3 cellular contexts compared by ENCODE assay signal in the genomic region with DNA sequence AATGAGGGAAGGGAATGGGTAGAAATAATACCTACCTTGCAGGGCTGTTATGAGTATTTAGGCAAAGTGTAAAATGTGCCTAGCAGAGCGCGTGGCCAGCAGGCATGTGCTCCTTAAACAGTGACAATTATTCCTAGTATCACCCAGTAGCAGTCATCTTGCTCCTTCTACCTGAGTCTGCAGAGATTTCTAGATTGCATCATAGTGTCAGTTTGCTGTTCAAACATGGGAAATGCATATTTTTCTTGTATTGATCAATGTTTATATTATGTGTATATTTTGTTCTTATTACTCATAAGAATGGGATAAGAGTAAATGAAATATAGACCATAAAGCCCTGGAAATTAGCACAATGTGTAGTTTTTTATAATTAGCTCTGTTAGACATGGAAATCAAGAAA.
TF ChIP-seq lines count a peak whose summit lies in the region.

No MANE protein-coding gene starts in this region.

TF ChIP-seq in A549, 52 proteins besides CTCF, POLR2A, EP300 and RAD21 (continued from another document):
- TF ChIP-seq HOXB13 (CRISPR knock-in tag; IDR thresholded peaks at IDR 0.05; ENCODE audit: low read depth) (no peak), EHF (CRISPR knock-in tag; IDR thresholded peaks at IDR 0.05) (no peak), CEBPB (IDR thresholded peaks at IDR 0.05) (0 out of 4 replicates have a peak, but pooled peaks of 1 of the 2 experiments have one; percentile 9)
TF ChIP-seq in A549: peak in this region for 1.

TF ChIP-seq in GM23338, 12 proteins besides CTCF, POLR2A, EP300 and RAD21 (continued from another document and continues in another):
- TF ChIP-seq EZH2phosphoT487 (IDR thresholded peaks at IDR 0.05; ENCODE audit: unreplicated experiment) (no peak), ZNF114 (CRISPR knock-in tag; IDR thresholded peaks at IDR 0.05) (no peak), STAT1 (IDR thresholded peaks at IDR 0.05; ENCODE audit: unreplicated experiment) (no peak), ZNF331 (CRISPR knock-in tag; IDR thresholded peaks at IDR 0.05; ENCODE audit: low read depth) (no peak), JUNB (IDR thresholded peaks at IDR 0.05; ENCODE audit: unreplicated experiment) (no peak)
- TF ChIP-seq, protein P1, sequence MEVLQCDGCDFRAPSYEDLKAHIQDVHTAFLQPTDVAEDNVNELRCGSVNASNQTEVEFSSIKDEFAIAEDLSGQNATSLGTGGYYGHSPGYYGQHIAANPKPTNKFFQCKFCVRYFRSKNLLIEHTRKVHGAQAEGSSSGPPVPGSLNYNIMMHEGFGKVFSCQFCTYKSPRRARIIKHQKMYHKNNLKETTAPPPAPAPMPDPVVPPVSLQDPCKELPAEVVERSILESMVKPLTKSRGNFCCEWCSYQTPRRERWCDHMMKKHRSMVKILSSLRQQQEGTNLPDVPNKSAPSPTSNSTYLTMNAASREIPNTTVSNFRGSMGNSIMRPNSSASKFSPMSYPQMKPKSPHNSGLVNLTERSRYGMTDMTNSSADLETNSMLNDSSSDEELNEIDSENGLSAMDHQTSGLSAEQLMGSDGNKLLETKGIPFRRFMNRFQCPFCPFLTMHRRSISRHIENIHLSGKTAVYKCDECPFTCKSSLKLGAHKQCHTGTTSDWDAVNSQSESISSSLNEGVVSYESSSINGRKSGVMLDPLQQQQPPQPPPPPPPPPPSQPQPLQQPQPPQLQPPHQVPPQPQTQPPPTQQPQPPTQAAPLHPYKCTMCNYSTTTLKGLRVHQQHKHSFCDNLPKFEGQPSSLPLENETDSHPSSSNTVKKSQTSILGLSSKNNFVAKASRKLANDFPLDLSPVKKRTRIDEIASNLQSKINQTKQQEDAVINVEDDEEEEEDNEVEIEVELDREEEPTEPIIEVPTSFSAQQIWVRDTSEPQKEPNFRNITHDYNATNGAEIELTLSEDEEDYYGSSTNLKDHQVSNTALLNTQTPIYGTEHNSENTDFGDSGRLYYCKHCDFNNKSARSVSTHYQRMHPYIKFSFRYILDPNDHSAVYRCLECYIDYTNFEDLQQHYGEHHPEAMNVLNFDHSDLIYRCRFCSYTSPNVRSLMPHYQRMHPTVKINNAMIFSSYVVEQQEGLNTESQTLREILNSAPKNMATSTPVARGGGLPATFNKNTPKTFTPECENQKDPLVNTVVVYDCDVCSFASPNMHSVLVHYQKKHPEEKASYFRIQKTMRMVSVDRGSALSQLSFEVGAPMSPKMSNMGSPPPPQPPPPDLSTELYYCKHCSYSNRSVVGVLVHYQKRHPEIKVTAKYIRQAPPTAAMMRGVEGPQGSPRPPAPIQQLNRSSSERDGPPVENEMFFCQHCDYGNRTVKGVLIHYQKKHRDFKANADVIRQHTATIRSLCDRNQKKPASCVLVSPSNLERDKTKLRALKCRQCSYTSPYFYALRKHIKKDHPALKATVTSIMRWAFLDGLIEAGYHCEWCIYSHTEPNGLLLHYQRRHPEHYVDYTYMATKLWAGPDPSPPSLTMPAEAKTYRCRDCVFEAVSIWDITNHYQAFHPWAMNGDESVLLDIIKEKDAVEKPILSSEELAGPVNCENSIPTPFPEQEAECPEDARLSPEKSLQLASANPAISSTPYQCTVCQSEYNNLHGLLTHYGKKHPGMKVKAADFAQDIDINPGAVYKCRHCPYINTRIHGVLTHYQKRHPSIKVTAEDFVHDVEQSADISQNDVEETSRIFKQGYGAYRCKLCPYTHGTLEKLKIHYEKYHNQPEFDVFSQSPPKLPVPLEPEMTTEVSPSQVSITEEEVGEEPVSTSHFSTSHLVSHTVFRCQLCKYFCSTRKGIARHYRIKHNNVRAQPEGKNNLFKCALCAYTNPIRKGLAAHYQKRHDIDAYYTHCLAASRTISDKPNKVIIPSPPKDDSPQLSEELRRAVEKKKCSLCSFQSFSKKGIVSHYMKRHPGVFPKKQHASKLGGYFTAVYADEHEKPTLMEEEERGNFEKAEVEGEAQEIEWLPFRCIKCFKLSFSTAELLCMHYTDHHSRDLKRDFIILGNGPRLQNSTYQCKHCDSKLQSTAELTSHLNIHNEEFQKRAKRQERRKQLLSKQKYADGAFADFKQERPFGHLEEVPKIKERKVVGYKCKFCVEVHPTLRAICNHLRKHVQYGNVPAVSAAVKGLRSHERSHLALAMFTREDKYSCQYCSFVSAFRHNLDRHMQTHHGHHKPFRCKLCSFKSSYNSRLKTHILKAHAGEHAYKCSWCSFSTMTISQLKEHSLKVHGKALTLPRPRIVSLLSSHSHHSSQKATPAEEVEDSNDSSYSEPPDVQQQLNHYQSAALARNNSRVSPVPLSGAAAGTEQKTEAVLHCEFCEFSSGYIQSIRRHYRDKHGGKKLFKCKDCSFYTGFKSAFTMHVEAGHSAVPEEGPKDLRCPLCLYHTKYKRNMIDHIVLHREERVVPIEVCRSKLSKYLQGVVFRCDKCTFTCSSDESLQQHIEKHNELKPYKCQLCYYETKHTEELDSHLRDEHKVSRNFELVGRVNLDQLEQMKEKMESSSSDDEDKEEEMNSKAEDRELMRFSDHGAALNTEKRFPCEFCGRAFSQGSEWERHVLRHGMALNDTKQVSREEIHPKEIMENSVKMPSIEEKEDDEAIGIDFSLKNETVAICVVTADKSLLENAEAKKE (CRISPR knock-in tag; IDR thresholded peaks at IDR 0.05) = no peak
- TF ChIP-seq, protein P2, sequence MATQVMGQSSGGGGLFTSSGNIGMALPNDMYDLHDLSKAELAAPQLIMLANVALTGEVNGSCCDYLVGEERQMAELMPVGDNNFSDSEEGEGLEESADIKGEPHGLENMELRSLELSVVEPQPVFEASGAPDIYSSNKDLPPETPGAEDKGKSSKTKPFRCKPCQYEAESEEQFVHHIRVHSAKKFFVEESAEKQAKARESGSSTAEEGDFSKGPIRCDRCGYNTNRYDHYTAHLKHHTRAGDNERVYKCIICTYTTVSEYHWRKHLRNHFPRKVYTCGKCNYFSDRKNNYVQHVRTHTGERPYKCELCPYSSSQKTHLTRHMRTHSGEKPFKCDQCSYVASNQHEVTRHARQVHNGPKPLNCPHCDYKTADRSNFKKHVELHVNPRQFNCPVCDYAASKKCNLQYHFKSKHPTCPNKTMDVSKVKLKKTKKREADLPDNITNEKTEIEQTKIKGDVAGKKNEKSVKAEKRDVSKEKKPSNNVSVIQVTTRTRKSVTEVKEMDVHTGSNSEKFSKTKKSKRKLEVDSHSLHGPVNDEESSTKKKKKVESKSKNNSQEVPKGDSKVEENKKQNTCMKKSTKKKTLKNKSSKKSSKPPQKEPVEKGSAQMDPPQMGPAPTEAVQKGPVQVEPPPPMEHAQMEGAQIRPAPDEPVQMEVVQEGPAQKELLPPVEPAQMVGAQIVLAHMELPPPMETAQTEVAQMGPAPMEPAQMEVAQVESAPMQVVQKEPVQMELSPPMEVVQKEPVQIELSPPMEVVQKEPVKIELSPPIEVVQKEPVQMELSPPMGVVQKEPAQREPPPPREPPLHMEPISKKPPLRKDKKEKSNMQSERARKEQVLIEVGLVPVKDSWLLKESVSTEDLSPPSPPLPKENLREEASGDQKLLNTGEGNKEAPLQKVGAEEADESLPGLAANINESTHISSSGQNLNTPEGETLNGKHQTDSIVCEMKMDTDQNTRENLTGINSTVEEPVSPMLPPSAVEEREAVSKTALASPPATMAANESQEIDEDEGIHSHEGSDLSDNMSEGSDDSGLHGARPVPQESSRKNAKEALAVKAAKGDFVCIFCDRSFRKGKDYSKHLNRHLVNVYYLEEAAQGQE (IDR thresholded peaks at IDR 0.05; ENCODE audit: unreplicated experiment) = no peak
- TF ChIP-seq, protein P3, sequence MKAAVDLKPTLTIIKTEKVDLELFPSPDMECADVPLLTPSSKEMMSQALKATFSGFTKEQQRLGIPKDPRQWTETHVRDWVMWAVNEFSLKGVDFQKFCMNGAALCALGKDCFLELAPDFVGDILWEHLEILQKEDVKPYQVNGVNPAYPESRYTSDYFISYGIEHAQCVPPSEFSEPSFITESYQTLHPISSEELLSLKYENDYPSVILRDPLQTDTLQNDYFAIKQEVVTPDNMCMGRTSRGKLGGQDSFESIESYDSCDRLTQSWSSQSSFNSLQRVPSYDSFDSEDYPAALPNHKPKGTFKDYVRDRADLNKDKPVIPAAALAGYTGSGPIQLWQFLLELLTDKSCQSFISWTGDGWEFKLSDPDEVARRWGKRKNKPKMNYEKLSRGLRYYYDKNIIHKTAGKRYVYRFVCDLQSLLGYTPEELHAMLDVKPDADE (IDR thresholded peaks at IDR 0.05) = no peak

TF ChIP-seq in K562, 482 proteins besides CTCF, POLR2A, EP300 and RAD21:
- TF ChIP-seq CEBPG (CRISPR knock-in tag; IDR thresholded peaks at IDR 0.05) (no peak), CEBPG (tag; conservative IDR thresholded peaks at IDR 0.05 in 1 of 2, IDR thresholded peaks at IDR 0.05 in 1 of 2) (peak in 1 of 2 experiments; percentile 64; a peak in 2 of 4 replicates), CREB1 (IDR thresholded peaks at IDR 0.05) (no peak), CREB1 (CRISPR knock-in tag; IDR thresholded peaks at IDR 0.05) (no peak), CEBPB (tag; IDR thresholded peaks at IDR 0.05) (0 out of 2 replicates have a peak, but pooled peaks have one; percentile 22)
